In the genomic region with DNA sequence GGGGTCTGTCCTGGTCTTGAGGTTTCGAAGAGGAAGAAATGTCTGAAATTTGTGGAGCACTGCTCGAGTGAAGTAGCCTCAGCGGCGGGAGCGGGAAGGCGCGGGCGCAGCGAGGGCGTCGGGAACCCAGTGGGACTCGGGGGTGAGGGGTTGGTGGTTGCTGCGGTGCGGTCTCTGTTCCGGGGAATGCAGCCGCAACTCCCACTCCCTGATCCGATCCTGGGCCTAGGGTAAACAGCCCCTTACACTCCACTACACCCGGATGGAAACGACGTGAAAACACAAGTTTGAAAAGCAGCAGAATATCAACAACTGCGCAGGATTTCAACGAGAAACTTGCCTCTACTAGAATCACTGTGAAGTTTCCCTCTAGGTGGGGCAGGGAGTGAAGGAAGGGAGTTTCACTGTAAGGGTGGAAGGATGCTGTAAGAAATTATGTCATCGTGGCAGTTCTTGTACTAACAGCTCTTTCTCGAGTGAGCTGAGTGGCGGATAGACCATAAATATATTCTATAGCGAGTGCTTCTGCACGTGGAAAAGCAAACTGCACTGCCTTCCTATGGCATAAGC, we compare ENCODE assay signal across 8 cellular contexts. TPM values are rescaled to one million over a fixed set of nuclear protein-coding genes. Genes with fewer than 3 reads are reported as not detected.
DNase-seq lines count a peak whose midpoint lies in the region; ATAC-seq and TF ChIP-seq lines count a peak whose summit lies in the region.

No MANE protein-coding gene starts in this region.

- no peaks in the 10 kb centered on the region for H3K9me3 ChIP-seq in HUES48 (ENCODE audit: control insufficient read depth, insufficient read depth, low read length)
- no peaks in the 10 kb centered on the region for H3K9me3 ChIP-seq in mesenchymal stem cell (ENCODE audit: control insufficient read depth, low read length)
- no peaks in the 10 kb centered on the region for H3K9me3 ChIP-seq in stomach smooth muscle (ENCODE audit: control insufficient read depth in 2 of 2, low read length in 2 of 2)

- H2AFZ ChIP-seq in mesenchymal stem cell (ENCODE audit: low read depth, low read length), result peak overlapping the region; percentile 54

- peak overlapping the region; percentile 62 to 73 for H3K14ac ChIP-seq in mesenchymal stem cell (ENCODE audit: low read length in 2 of 2)

- H4K8ac ChIP-seq in mesenchymal stem cell (ENCODE audit: low read length), result peak overlapping the region; percentile 94

- H2BK5ac ChIP-seq in mesenchymal stem cell (ENCODE audit: low read depth, low read length, poor library complexity, severe bottlenecking), result peak overlapping the region; percentile 92

- peak overlapping the region; percentile 97 for H3K4me2 ChIP-seq in mesenchymal stem cell (ENCODE audit: low read length, poor library complexity, severe bottlenecking)

- peak overlapping the region; percentile 99 for H2AK5ac ChIP-seq in mesenchymal stem cell (ENCODE audit: low read length, severe bottlenecking)

- H3K27ac ChIP-seq in HUES48 (ENCODE audit: low read depth, low read length) (peak overlapping the region; percentile 96), VCaP (peak overlapping the region; percentile 36; the same call in 1 of the 2 replicates), mesenchymal stem cell (ENCODE audit: low read length, poor library complexity, severe bottlenecking) (peak overlapping the region; percentile 99), stomach smooth muscle (ENCODE audit: low read length) (peak overlapping the region; percentile 92)

- H2BK15ac ChIP-seq in mesenchymal stem cell (ENCODE audit: low read depth, poor library complexity, severe bottlenecking), result peak overlapping the region; percentile 98

- WGBS in mesenchymal stem cell, result 4% methylated on average over 19 of the region's 27 CpGs

- peak overlapping the region; percentile 78 for H3K9ac ChIP-seq in HUES48 (ENCODE audit: low read depth, low read length)
- H3K9ac ChIP-seq in mesenchymal stem cell (ENCODE audit: low read length), result peak overlapping the region; percentile 98
- peak overlapping the region; percentile 90 to 91 for H3K9ac ChIP-seq in stomach smooth muscle (ENCODE audit: low read length in 2 of 2)

- peak; percentile 33 for DNase-seq in AG20443 (ENCODE audit: low spot score)
- DNase-seq in effector CD4-positive, alpha-beta T cell, result peak; percentile 19
- DNase-seq in mesenchymal stem cell, result peak; percentile 65

- peak overlapping the region; percentile 46 to 89 for H2BK12ac ChIP-seq in mesenchymal stem cell (ENCODE audit: low read length in 2 of 2)

- no peak for TF ChIP-seq CTCF in VCaP (conservative IDR thresholded peaks at IDR 0.05)

- peak overlapping the region; percentile 52 to 95 for H3K4ac ChIP-seq in mesenchymal stem cell (ENCODE audit: low read depth in 1 of 2, low read length in 2 of 2)

- no peaks in the 10 kb centered on the region for H3K79me1 ChIP-seq in mesenchymal stem cell (replicated peaks; ENCODE audit: low read length, poor library complexity, severe bottlenecking)

- H3K4me1 ChIP-seq in HUES48 (ENCODE audit: control insufficient read depth, insufficient read depth, low read length), result peaks cover 15% of the 10 kb centered on the region
- H3K4me1 ChIP-seq in mesenchymal stem cell (ENCODE audit: control insufficient read depth, insufficient read depth, low read depth, low read length), result peaks cover 1% of the 10 kb centered on the region
- H3K4me1 ChIP-seq in stomach smooth muscle (ENCODE audit: control insufficient read depth, insufficient read depth, low read length), result peaks cover 5% of the 10 kb centered on the region

- peak overlapping the region in 1 of 2 experiments; percentile 46 for H3K23ac ChIP-seq in mesenchymal stem cell (ENCODE audit: low read length in 2 of 2)

- H3K27me3 ChIP-seq in HUES48 (ENCODE audit: control insufficient read depth, insufficient read depth, low read length) (peaks cover 14% of the 10 kb centered on the region), mesenchymal stem cell (ENCODE audit: control insufficient read depth in 1 of 2, insufficient read depth in 1 of 2, low read length in 2 of 2) (no peaks in the 10 kb centered on the region), stomach smooth muscle (ENCODE audit: control insufficient read depth in 1 of 2, insufficient read depth in 2 of 2, low read length in 2 of 2) (no peaks in the 10 kb centered on the region)

- peak overlapping the region; percentile 93 for H3K18ac ChIP-seq in mesenchymal stem cell (ENCODE audit: low read depth in 1 of 2, low read length in 2 of 2)

- peak overlapping the region; percentile 54 for H2BK120ac ChIP-seq in mesenchymal stem cell (ENCODE audit: low read depth, low read length)

- ATAC-seq in HG03469 (IDR thresholded peaks at IDR 0.05; ENCODE audit: unreplicated experiment), result no peak
- ATAC-seq in HG02623 (IDR thresholded peaks at IDR 0.05; ENCODE audit: unreplicated experiment), result no peak

- H3K4me3 ChIP-seq in HUES48 (ENCODE audit: low read depth, low read length), result peak overlapping the region; percentile 97
- H3K4me3 ChIP-seq in mesenchymal stem cell (ENCODE audit: insufficient read depth in 1 of 2, low read depth in 1 of 2, low read length in 2 of 2), result peak overlapping the region; percentile 80 to 98
- peak overlapping the region; percentile 92 to 95 for H3K4me3 ChIP-seq in stomach smooth muscle (ENCODE audit: low read length in 2 of 2)

- H3K36me3 ChIP-seq in HUES48 (ENCODE audit: control insufficient read depth, insufficient read depth, low read length) (no peaks in the 10 kb centered on the region), mesenchymal stem cell (ENCODE audit: control insufficient read depth in 1 of 2, insufficient read depth in 2 of 2, low read depth in 1 of 2, low read length in 2 of 2) (no peaks in the 10 kb centered on the region), stomach smooth muscle (ENCODE audit: control insufficient read depth in 2 of 2, insufficient read depth in 2 of 2, low read length in 2 of 2) (no peaks in the 10 kb centered on the region)

- H4K91ac ChIP-seq in mesenchymal stem cell (ENCODE audit: low read length), result peak overlapping the region; percentile 83

RNA-seq across cellular contexts. Expression of a gene that starts 2.0 kb away (rescaled TPM):
- 10.2 TPM for polyA plus RNA-seq in mesenchymal stem cell (2013, experiment 1 of 2)
- 10.0 TPM for polyA plus RNA-seq in mesenchymal stem cell (2013, experiment 2 of 2)

Comparison
In these comparisons a context has a peak if more than half of its experiments do, and no peak if none do; other contexts are left out.
1. H3K27ac ChIP-seq: peak in every context shown above with its lines; median percentile 99 in mesenchymal stem cell; 96 in HUES48; 92 in stomach smooth muscle; 36 in VCaP.